In the genomic region with DNA sequence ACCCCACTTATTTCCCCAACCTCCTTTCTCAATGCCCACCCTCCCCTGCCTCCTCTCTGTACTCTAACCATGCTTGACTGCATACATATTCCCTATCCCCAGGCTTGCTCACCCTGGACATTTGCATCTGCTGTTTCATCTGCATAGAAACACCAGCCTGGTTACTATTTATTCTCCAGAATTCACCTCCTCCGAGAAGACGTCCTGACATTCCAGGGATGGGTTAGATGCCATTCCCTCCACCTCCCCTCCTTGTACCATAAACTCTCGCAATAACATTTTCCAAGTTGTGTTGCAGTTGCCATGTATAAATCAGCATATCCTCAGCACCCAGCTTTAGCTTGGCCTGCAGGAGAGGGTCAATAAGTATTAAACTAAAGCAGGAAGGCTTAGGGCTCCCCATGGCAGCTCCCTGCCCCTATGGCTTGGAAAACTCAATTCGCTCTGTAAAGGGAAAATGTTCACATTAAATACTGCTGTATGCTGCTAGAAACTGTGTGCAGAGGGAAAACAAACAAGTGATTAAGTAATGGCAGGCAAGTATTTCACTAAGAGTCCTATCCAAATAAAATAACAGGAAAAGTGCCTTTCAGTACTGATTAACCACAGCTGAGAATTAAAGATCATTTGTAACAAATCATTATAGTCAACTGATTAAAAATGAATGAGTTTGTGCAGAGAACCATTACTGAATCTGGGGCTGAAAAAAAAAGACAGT, we compare ENCODE assay signal across 17 cellular contexts.
A peak's percentile ranks its signal among the peaks of the same experiment; 100 is the strongest.
DNase-seq lines count a peak whose midpoint lies in the region; ATAC-seq and TF ChIP-seq lines count a peak whose summit lies in the region.
"Had no signal": no experiment of that assay in that cellular context is flagged by ENCODE, and none has a peak within 500 bp of the region (broad histone marks: within the 10 kb centered on the region; RNA-seq: fewer than 3 reads in every experiment).

No MANE protein-coding gene starts in this region.

- H3K9me2 ChIP-seq in GM23338 (ENCODE audit: insufficient read depth): peaks cover 38% of the 10 kb centered on the region

- no peak overlapping the region for H3K4me2 ChIP-seq in GM23338

- ATAC-seq in GM23338 (no peak), WTC11 (0 out of 2 replicates have a peak, but pooled peaks have one; percentile 50), left lobe of liver (peak; percentile 86), HG03095 (IDR thresholded peaks at IDR 0.05; ENCODE audit: unreplicated experiment) (no peak)
- ATAC-seq: Panc1, Right ventricle myocardium inferior had no signal

- no peaks in the 10 kb centered on the region for H3K27me3 ChIP-seq in GM23338 (ENCODE audit: insufficient read depth)

- H3K4me1 Mint-ChIP-seq in GM23338 (peaks cover 34% of the 10 kb centered on the region), WTC11 (peaks cover 24% of the 10 kb centered on the region), progenitor cell of endocrine pancreas (ENCODE audit: low read depth) (peaks cover 25% of the 10 kb centered on the region)
- H3K4me1 Mint-ChIP-seq: CD4-positive, alpha-beta memory T cell had no signal

- H3K79me2 ChIP-seq in GM23338 (replicated peaks; ENCODE audit: insufficient read depth): no peaks in the 10 kb centered on the region

- no peaks in the 10 kb centered on the region for H3K36me3 ChIP-seq in GM23338 (ENCODE audit: insufficient read depth)

- no peaks in the 10 kb centered on the region for H3F3A ChIP-seq in GM23338 (replicated peaks; ENCODE audit: low read depth)

- TF ChIP-seq CTCF in GM23338 (conservative IDR thresholded peaks at IDR 0.05; ENCODE audit: low read depth in 2 of 2) (no peak), WTC11 (IDR thresholded peaks at IDR 0.05) (no peak), progenitor cell of endocrine pancreas (IDR thresholded peaks at IDR 0.05; ENCODE audit: unreplicated experiment) (no peak)

- H3K4me3 Mint-ChIP-seq in GM23338 (no peak overlapping the region), WTC11 (no peak overlapping the region), progenitor cell of endocrine pancreas (ENCODE audit: low read depth) (peak overlapping the region; percentile 13)
- H3K4me3 Mint-ChIP-seq: B cell; CD4-positive, alpha-beta memory T cell had no signal

- H4K20me1 ChIP-seq in GM23338 (replicated peaks; ENCODE audit: insufficient read depth): no peaks in the 10 kb centered on the region

- H3K4me3 ChIP-seq in GM23338: no peak overlapping the region
- H3K4me3 ChIP-seq: SK-N-MC had no signal

- H3K36me3 Mint-ChIP-seq in GM23338 (ENCODE audit: low read depth) (no peaks in the 10 kb centered on the region), WTC11 (peaks cover 4% of the 10 kb centered on the region; the same call in 1 of the 2 replicates), progenitor cell of endocrine pancreas (ENCODE audit: insufficient read depth) (no peaks in the 10 kb centered on the region)
- H3K36me3 Mint-ChIP-seq: CD4-positive, alpha-beta memory T cell had no signal

- peak; percentile 33 for DNase-seq in GM23338 (ENCODE audit: low spot score)
- no peak for DNase-seq in WTC11 (ENCODE audit: low spot score)
- no peak for DNase-seq in left lobe of liver (ENCODE audit: low spot score)
- DNase-seq in progenitor cell of endocrine pancreas (ENCODE audit: low spot score, unreplicated experiment): no peak
- DNase-seq in CD1c-positive myeloid dendritic cell (ENCODE audit: extremely low spot score): no peak
- no peak for DNase-seq in pons (ENCODE audit: low spot score)
- DNase-seq: CD4-positive, alpha-beta memory T cell; EL; Karpas-422; NCI-H2029 treated with DMSO at 0.1 percent for 48 hours; NCI-H226; NCI-H69 had no signal

- CTCF ChIA-PET in WTC11 (lab: Charles Lee): no interaction called here

- H2AFZ ChIP-seq in GM23338: no peak overlapping the region

- peaks cover 9% of the 10 kb centered on the region; the same call in 1 of the 2 replicates for H3K4me1 ChIP-seq in GM23338 (ENCODE audit: insufficient read depth)

- no peaks in the 10 kb centered on the region for H3K9me3 Mint-ChIP-seq in GM23338
- H3K9me3 Mint-ChIP-seq in WTC11: peaks cover 15% of the 10 kb centered on the region
- no peaks in the 10 kb centered on the region for H3K9me3 Mint-ChIP-seq in progenitor cell of endocrine pancreas (ENCODE audit: low read depth)

- no peak overlapping the region for H3K27ac ChIP-seq in GM23338 (ENCODE audit: low read depth)
- H3K27ac ChIP-seq: SK-N-MC had no signal

- peaks cover 3% of the 10 kb centered on the region for H3K27me3 Mint-ChIP-seq in GM23338 (ENCODE audit: insufficient read depth, low read depth, poor library complexity)
- no peaks in the 10 kb centered on the region for H3K27me3 Mint-ChIP-seq in WTC11 (ENCODE audit: low read depth)
- peaks cover 16% of the 10 kb centered on the region for H3K27me3 Mint-ChIP-seq in progenitor cell of endocrine pancreas

- H3K27ac Mint-ChIP-seq in GM23338 (no peak overlapping the region), WTC11 (no peak overlapping the region), progenitor cell of endocrine pancreas (peak overlapping the region; percentile 69)
- H3K27ac Mint-ChIP-seq: B cell; CD4-positive, alpha-beta memory T cell had no signal

- POLR2A ChIA-PET in WTC11 (lab: Charles Lee): no interaction called here

TF ChIP-seq in GM23338, 12 proteins besides CTCF, POLR2A, EP300 and RAD21:
- TF ChIP-seq CREB1 (CRISPR knock-in tag; IDR thresholded peaks at IDR 0.05; ENCODE audit: low read depth): no peak
- TF ChIP-seq REST (IDR thresholded peaks at IDR 0.05; ENCODE audit: unreplicated experiment): no peak

TF ChIP-seq in WTC11, 78 proteins besides CTCF, POLR2A, EP300 and RAD21:
- TF ChIP-seq, protein P1, sequence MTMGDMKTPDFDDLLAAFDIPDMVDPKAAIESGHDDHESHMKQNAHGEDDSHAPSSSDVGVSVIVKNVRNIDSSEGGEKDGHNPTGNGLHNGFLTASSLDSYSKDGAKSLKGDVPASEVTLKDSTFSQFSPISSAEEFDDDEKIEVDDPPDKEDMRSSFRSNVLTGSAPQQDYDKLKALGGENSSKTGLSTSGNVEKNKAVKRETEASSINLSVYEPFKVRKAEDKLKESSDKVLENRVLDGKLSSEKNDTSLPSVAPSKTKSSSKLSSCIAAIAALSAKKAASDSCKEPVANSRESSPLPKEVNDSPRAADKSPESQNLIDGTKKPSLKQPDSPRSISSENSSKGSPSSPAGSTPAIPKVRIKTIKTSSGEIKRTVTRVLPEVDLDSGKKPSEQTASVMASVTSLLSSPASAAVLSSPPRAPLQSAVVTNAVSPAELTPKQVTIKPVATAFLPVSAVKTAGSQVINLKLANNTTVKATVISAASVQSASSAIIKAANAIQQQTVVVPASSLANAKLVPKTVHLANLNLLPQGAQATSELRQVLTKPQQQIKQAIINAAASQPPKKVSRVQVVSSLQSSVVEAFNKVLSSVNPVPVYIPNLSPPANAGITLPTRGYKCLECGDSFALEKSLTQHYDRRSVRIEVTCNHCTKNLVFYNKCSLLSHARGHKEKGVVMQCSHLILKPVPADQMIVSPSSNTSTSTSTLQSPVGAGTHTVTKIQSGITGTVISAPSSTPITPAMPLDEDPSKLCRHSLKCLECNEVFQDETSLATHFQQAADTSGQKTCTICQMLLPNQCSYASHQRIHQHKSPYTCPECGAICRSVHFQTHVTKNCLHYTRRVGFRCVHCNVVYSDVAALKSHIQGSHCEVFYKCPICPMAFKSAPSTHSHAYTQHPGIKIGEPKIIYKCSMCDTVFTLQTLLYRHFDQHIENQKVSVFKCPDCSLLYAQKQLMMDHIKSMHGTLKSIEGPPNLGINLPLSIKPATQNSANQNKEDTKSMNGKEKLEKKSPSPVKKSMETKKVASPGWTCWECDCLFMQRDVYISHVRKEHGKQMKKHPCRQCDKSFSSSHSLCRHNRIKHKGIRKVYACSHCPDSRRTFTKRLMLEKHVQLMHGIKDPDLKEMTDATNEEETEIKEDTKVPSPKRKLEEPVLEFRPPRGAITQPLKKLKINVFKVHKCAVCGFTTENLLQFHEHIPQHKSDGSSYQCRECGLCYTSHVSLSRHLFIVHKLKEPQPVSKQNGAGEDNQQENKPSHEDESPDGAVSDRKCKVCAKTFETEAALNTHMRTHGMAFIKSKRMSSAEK (CRISPR knock-in tag; IDR thresholded peaks at IDR 0.05; ENCODE audit: borderline replicate concordance): no peak
- TF ChIP-seq TEAD4 (CRISPR knock-in tag; IDR thresholded peaks at IDR 0.05): no peak
- no peak for TF ChIP-seq CREM (CRISPR knock-in tag; IDR thresholded peaks at IDR 0.05)
- TF ChIP-seq, protein P2, sequence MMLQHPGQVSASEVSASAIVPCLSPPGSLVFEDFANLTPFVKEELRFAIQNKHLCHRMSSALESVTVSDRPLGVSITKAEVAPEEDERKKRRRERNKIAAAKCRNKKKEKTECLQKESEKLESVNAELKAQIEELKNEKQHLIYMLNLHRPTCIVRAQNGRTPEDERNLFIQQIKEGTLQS (CRISPR knock-in tag; conservative IDR thresholded peaks at IDR 0.05): no peak
- TF ChIP-seq, protein P3, sequence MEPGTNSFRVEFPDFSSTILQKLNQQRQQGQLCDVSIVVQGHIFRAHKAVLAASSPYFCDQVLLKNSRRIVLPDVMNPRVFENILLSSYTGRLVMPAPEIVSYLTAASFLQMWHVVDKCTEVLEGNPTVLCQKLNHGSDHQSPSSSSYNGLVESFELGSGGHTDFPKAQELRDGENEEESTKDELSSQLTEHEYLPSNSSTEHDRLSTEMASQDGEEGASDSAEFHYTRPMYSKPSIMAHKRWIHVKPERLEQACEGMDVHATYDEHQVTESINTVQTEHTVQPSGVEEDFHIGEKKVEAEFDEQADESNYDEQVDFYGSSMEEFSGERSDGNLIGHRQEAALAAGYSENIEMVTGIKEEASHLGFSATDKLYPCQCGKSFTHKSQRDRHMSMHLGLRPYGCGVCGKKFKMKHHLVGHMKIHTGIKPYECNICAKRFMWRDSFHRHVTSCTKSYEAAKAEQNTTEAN (CRISPR knock-in tag; IDR thresholded peaks at IDR 0.05): no peak
- TF ChIP-seq, protein P4, sequence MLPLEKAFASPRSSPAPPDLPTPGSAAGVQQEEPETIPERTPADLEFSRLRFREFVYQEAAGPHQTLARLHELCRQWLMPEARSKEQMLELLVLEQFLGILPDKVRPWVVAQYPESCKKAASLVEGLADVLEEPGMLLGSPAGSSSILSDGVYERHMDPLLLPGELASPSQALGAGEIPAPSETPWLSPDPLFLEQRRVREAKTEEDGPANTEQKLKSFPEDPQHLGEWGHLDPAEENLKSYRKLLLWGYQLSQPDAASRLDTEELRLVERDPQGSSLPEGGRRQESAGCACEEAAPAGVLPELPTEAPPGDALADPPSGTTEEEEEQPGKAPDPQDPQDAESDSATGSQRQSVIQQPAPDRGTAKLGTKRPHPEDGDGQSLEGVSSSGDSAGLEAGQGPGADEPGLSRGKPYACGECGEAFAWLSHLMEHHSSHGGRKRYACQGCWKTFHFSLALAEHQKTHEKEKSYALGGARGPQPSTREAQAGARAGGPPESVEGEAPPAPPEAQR (CRISPR knock-in tag; IDR thresholded peaks at IDR 0.05): no peak

Comparison
In these comparisons a context has a peak if more than half of its experiments do, and no peak if none do; other contexts are left out.
1. ATAC-seq: peak in WTC11 (single experiment) and left lobe of liver (single experiment); none in GM23338 (single experiment) and HG03095 (single experiment).